In genomic region chr7:65251851-65252620, GRCh38 we compare ENCODE assay signal across 8 cellular contexts.
DNase-seq lines count a peak whose midpoint lies in the region; ATAC-seq, FAIRE-seq and TF ChIP-seq lines count a peak whose summit lies in the region.

No MANE protein-coding gene starts in this region.

- H3K9me3 ChIP-seq in astrocyte (ENCODE audit: insufficient read depth, low read depth, low read length) (no peaks in the 10 kb centered on the region), psoas muscle (no peaks in the 10 kb centered on the region)

- TF ChIP-seq CTCF in C4-2B (conservative IDR thresholded peaks at IDR 0.05), result no peak
- no peak for TF ChIP-seq CTCF in astrocyte (IDR thresholded peaks at IDR 0.05; ENCODE audit: insufficient read depth, low read depth, low read length)
- no peak for TF ChIP-seq CTCF in psoas muscle (IDR thresholded peaks at IDR 0.05)

- peak; percentile 62 for ATAC-seq in GM19372 (IDR thresholded peaks at IDR 0.05; ENCODE audit: low read depth, unreplicated experiment)
- peak; percentile 56 to 89 (median 86) for ATAC-seq in psoas muscle

- FAIRE-seq in astrocyte (lab: Jason Lieb, UNC), result no peak

- 0 to 1% (median 0%) methylated on average over 43 to 64 of the region's 64 CpGs for WGBS in psoas muscle, 3 donors

- H3K4me3 ChIP-seq in astrocyte (ENCODE audit: insufficient read depth, low read depth, low read length) (peak overlapping the region; percentile 76), psoas muscle (peak overlapping the region; percentile 88)

- no peaks in the 10 kb centered on the region for H3K79me2 ChIP-seq in astrocyte (ENCODE audit: insufficient read depth, low read length)

- DNase-seq in HuH-7.5 (ENCODE audit: low spot score) (peak; percentile 81), SHP77 (lab: John Stamatoyannopoulos, UW) (peak; percentile 85 to 86), astrocyte (ENCODE audit: low read depth) (peak; percentile 55), iPS DF 19.7 (ENCODE audit: low read depth, low spot score) (peak; percentile 96), psoas muscle (peak; percentile 31 to 56)
- DNase-seq in effector CD4-positive, alpha-beta T cell, result no peak

- H3K27me3 ChIP-seq in astrocyte (ENCODE audit: insufficient read depth, low read length) (no peaks in the 10 kb centered on the region), psoas muscle (ENCODE audit: insufficient read depth in 3 of 3, low read length in 2 of 3) (peaks cover 0 to 1% (median 0%) of the 10 kb centered on the region in 3 donors)

- H3K4me1 ChIP-seq in astrocyte (ENCODE audit: insufficient read depth, low read length), result no peaks in the 10 kb centered on the region
- no peaks in the 10 kb centered on the region for H3K4me1 ChIP-seq in psoas muscle

- H3K4me1 Mint-ChIP-seq in astrocyte (ENCODE audit: low read depth, unreplicated experiment), result no peaks in the 10 kb centered on the region

- H3K27me3 Mint-ChIP-seq in astrocyte (ENCODE audit: low read depth, unreplicated experiment), result no peaks in the 10 kb centered on the region

- H3K27ac Mint-ChIP-seq in astrocyte (ENCODE audit: unreplicated experiment), result no peak overlapping the region

- peak overlapping the region; percentile 61 for H3K27ac ChIP-seq in C4-2B
- no peak overlapping the region for H3K27ac ChIP-seq in astrocyte (ENCODE audit: low read depth, low read length)
- H3K27ac ChIP-seq in psoas muscle, result peak overlapping the region; percentile 9

- H3K36me3 ChIP-seq in astrocyte (ENCODE audit: insufficient read depth, low read length) (no peaks in the 10 kb centered on the region), psoas muscle (ENCODE audit: insufficient read depth in 1 of 2, low read depth in 1 of 2) (no peaks in the 10 kb centered on the region)

- peak overlapping the region; percentile 94 for H3K4me2 ChIP-seq in astrocyte (ENCODE audit: low read length)

- H2AFZ ChIP-seq in astrocyte (ENCODE audit: low read depth, low read length), result peak overlapping the region; percentile 97

- peak overlapping the region; percentile 84 for H3K4me3 Mint-ChIP-seq in astrocyte (ENCODE audit: unreplicated experiment)

- intact Hi-C loops in psoas muscle (cut with DNase I), result no loop called here

- H3K36me3 Mint-ChIP-seq in astrocyte (ENCODE audit: low read depth, unreplicated experiment), result no peaks in the 10 kb centered on the region

- H3K9me3 Mint-ChIP-seq in astrocyte (ENCODE audit: unreplicated experiment), result peaks cover 2% of the 10 kb centered on the region

- H3K9ac ChIP-seq in astrocyte (ENCODE audit: low read length), result peak overlapping the region; percentile 66

- no peaks in the 10 kb centered on the region for H4K20me1 ChIP-seq in astrocyte (ENCODE audit: insufficient read depth, low read length)
